Comparison of ENCODE assay signal across 8 cellular contexts in genomic region chr18:79523221-79523737, GRCh38.
DNase-seq lines count a peak whose midpoint lies in the region; ATAC-seq, FAIRE-seq and TF ChIP-seq lines count a peak whose summit lies in the region.

No MANE protein-coding gene starts in this region.

- no peaks in the 10 kb centered on the region for H3K9me2 ChIP-seq in OCI-LY7 (ENCODE audit: insufficient read depth, low read length)

- H3K36me3 Mint-ChIP-seq in CD8-positive, alpha-beta memory T cell = peaks cover 0 to 14% (median 5%) of the 10 kb centered on the region in 3 donors
- peaks cover 24% of the 10 kb centered on the region for H3K36me3 Mint-ChIP-seq in stimulated activated naive CD8-positive, alpha-beta T cell treated with anti-CD3 and anti-CD28 coated beads, Interleukin-15, Interleukin-2, amounts not matched to agents 100 ng/mL and 50 ng/mL, for 24 hours (ENCODE audit: low read depth)

- H3K4me2 ChIP-seq in OCI-LY7 (ENCODE audit: low read length) (peak overlapping the region; percentile 93), GM12878 (ENCODE audit: control insufficient read depth, insufficient read depth) (peak overlapping the region; percentile 51)

- 0 out of 2 replicates have a peak overlapping the region, but pooled peaks have one; percentile 16 for H2AFZ ChIP-seq in OCI-LY7 (ENCODE audit: low read length)
- no peak overlapping the region for H2AFZ ChIP-seq in GM12878 (ENCODE audit: control insufficient read depth, low read depth, low read length)

- in situ Hi-C loops in GM12878 (cut with MboI) = no loop called here
- in situ Hi-C loops in brain microvascular endothelial cell (cut with HindIII; ENCODE audit: low pct_ligation_motif_present, low sequenced_read_pairs) = no loop called here

- H3K4me3 Mint-ChIP-seq in CD8-positive, alpha-beta memory T cell = peak overlapping the region; percentile 62 to 93 (median 85)
- H3K4me3 Mint-ChIP-seq in stimulated activated naive CD8-positive, alpha-beta T cell treated with anti-CD3 and anti-CD28 coated beads, Interleukin-15, Interleukin-2, amounts not matched to agents 100 ng/mL and 50 ng/mL, for 24 hours = peak overlapping the region; percentile 83

- peak overlapping the region; percentile 92 to 98 (median 96) for H3K27ac Mint-ChIP-seq in CD8-positive, alpha-beta memory T cell
- H3K27ac Mint-ChIP-seq in stimulated activated naive CD8-positive, alpha-beta T cell treated with anti-CD3 and anti-CD28 coated beads, Interleukin-15, Interleukin-2, amounts not matched to agents 100 ng/mL and 50 ng/mL, for 24 hours = peak overlapping the region; percentile 99

- TF ChIP-seq EP300 in GM12878 (IDR thresholded peaks at IDR 0.05; ENCODE audit: borderline replicate concordance in 1 of 2, control insufficient read depth in 1 of 2, low read depth in 2 of 2, low read length in 2 of 2) = no peak
- TF ChIP-seq EP300 in sigmoid colon (IDR thresholded peaks at IDR 0.05) = no peak

- POLR2A ChIA-PET in CD8-positive, alpha-beta memory T cell (lab: Charles Lee) = interaction anchor here (1.5 to 2.0 kb wide), 4 partner anchors 118 to 155 kb away, joined by 4 to 9 read pairs (median 6); no protein-coding TSS in a partner anchor
- POLR2A ChIA-PET in OCI-LY7 (lab: Charles Lee) (interaction anchor here (0.6 to 1.6 kb wide), 4 partner anchors 57 to 541 kb away, joined by 3 to 5 read pairs (median 4); no protein-coding TSS in a partner anchor), GM12878 (lab: Charles Lee) (interaction anchor here (0.5 to 2.7 kb wide), 15 partner anchors 15 to 652 kb away, joined by 3 to 16 read pairs (median 4); no protein-coding TSS in a partner anchor)

- no peak overlapping the region for H3K9ac ChIP-seq in GM12878 (ENCODE audit: control insufficient read depth, insufficient read depth, low read length)

- RAD21 ChIA-PET in GM12878 (lab: Charles Lee; ENCODE audit: unreplicated experiment) = interaction anchor here (0.9 to 2.7 kb wide), 15 partner anchors 15 to 148 kb away, joined by 3 to 38 read pairs (median 9); partner anchors contain the start of gene NFATC1

- ATAC-seq in GM21786 (IDR thresholded peaks at IDR 0.05; ENCODE audit: unreplicated experiment) (peak; percentile 28), GM12878 (peak; percentile 69)

- peak in 3 of 5 donors; percentile 67 to 85 (median 75) for DNase-seq in CD8-positive, alpha-beta memory T cell
- DNase-seq in OCI-LY7 (ENCODE audit: low spot score) = peak; percentile 62
- DNase-seq in GM12878 (ENCODE audit: low read depth, low spot score) = no peak
- no peak for DNase-seq in brain microvascular endothelial cell
- DNase-seq in sigmoid colon = no peak
- no peak for DNase-seq in mucosa of gallbladder (ENCODE audit: low spot score)

- SMC1A ChIA-PET in GM12878 (lab: Charles Lee; ENCODE audit: uncharacterized antibody, unreplicated experiment) = interaction anchor here (0.6 to 2.7 kb wide), 17 partner anchors 11 to 267 kb away, joined by 3 to 22 read pairs (median 6); partner anchors contain the start of gene NFATC1

- H3K4me1 Mint-ChIP-seq in CD8-positive, alpha-beta memory T cell = peaks cover 49 to 71% (median 59%) of the 10 kb centered on the region in 3 donors
- H3K4me1 Mint-ChIP-seq in stimulated activated naive CD8-positive, alpha-beta T cell treated with anti-CD3 and anti-CD28 coated beads, Interleukin-15, Interleukin-2, amounts not matched to agents 100 ng/mL and 50 ng/mL, for 24 hours (ENCODE audit: low read depth) = peaks cover 75% of the 10 kb centered on the region

- no peaks in the 10 kb centered on the region for H4K20me1 ChIP-seq in OCI-LY7 (ENCODE audit: insufficient read depth, low read length)
- no peaks in the 10 kb centered on the region for H4K20me1 ChIP-seq in GM12878 (ENCODE audit: control insufficient read depth, insufficient read depth)

- no peak for TF ChIP-seq POLR2A in GM12878 (IDR thresholded peaks at IDR 0.05; ENCODE audit: low read depth, low read length)
- TF ChIP-seq POLR2A in sigmoid colon (IDR thresholded peaks at IDR 0.05) = no peak

- TF ChIP-seq RAD21 in GM12878 (IDR thresholded peaks at IDR 0.05; ENCODE audit: insufficient read depth, low read depth, low read length) = no peak

- H3K4me1 ChIP-seq in CD8-positive, alpha-beta memory T cell (ENCODE audit: insufficient read depth, low read length) = peaks cover 66% of the 10 kb centered on the region
- H3K4me1 ChIP-seq in OCI-LY7 (ENCODE audit: insufficient read depth, low read length, poor library complexity, severe bottlenecking) (peaks cover 86% of the 10 kb centered on the region), GM12878 (ENCODE audit: control insufficient read depth, insufficient read depth, low read length) (peaks cover 26% of the 10 kb centered on the region), sigmoid colon (peaks cover 0 to 20% (median 17%) of the 10 kb centered on the region in 4 donors)

- no peaks in the 10 kb centered on the region for H3K9me3 ChIP-seq in CD8-positive, alpha-beta memory T cell (ENCODE audit: low read length)
- H3K9me3 ChIP-seq in OCI-LY7 (ENCODE audit: low read length) = no peaks in the 10 kb centered on the region
- H3K9me3 ChIP-seq in GM12878 (replicated peaks; ENCODE audit: control insufficient read depth, insufficient read depth, low read length) = no peaks in the 10 kb centered on the region
- no peaks in the 10 kb centered on the region for H3K9me3 ChIP-seq in sigmoid colon

- H3K79me2 ChIP-seq in OCI-LY7 (ENCODE audit: insufficient read depth, low read depth, low read length) = no peaks in the 10 kb centered on the region
- no peaks in the 10 kb centered on the region for H3K79me2 ChIP-seq in GM12878 (ENCODE audit: control insufficient read depth, insufficient read depth, low read length)

- peak; percentile 59 for FAIRE-seq in GM12878 (lab: Jason Lieb, UNC)

- peak overlapping the region; percentile 40 for H3K27ac ChIP-seq in CD8-positive, alpha-beta memory T cell (ENCODE audit: low read depth, low read length)
- peak overlapping the region; percentile 100 for H3K27ac ChIP-seq in OCI-LY7 (ENCODE audit: low read depth, low read length, poor library complexity, severe bottlenecking)
- H3K27ac ChIP-seq in GM12878 (ENCODE audit: control insufficient read depth, insufficient read depth) = peak overlapping the region; percentile 69
- H3K27ac ChIP-seq in brain microvascular endothelial cell = no peak overlapping the region
- peak overlapping the region in 2 of 4 donors; percentile 8 to 26 for H3K27ac ChIP-seq in sigmoid colon

- peak overlapping the region; percentile 75 for H3K4me3 ChIP-seq in CD8-positive, alpha-beta memory T cell (ENCODE audit: low read length)
- H3K4me3 ChIP-seq in OCI-LY7 (ENCODE audit: low read depth, low read length, poor library complexity, severe bottlenecking) (peak overlapping the region; percentile 67), GM12878 (no peak overlapping the region), brain microvascular endothelial cell (ENCODE audit: low read depth, low read length) (no peak overlapping the region), sigmoid colon (no peak overlapping the region)

- intact Hi-C loops in OCI-LY7 (cut with micrococcal nuclease; ENCODE audit: unreplicated experiment) (loop anchor here (1.0 to 5.0 kb wide), 4 partner anchors 58 to 512 kb away; partner anchors contain the start of gene RBFA), GM12878 (cut with micrococcal nuclease; ENCODE audit: unreplicated experiment) (no loop called here), sigmoid colon (cut with DNase I) (no loop called here)

- no peaks in the 10 kb centered on the region for H3K27me3 ChIP-seq in CD8-positive, alpha-beta memory T cell (ENCODE audit: insufficient read depth, low read length, poor library complexity, severe bottlenecking)
- H3K27me3 ChIP-seq in GM12878 (replicated peaks in 1 of 2; ENCODE audit: control insufficient read depth in 2 of 2, insufficient read depth in 2 of 2, low read length in 1 of 2) (no peaks in the 10 kb centered on the region), brain microvascular endothelial cell (replicated peaks) (peaks cover 28% of the 10 kb centered on the region), sigmoid colon (no peaks in the 10 kb centered on the region)

- CTCF ChIA-PET in CD8-positive, alpha-beta memory T cell (lab: Charles Lee) = interaction anchor here (1.3 to 2.7 kb wide), 8 partner anchors 15 to 143 kb away, joined by 4 to 31 read pairs (median 6); partner anchors contain the start of gene NFATC1
- CTCF ChIA-PET in OCI-LY7 (lab: Charles Lee; ENCODE audit: unreplicated experiment) (no interaction called here), GM12878 (lab: Yijun Ruan, JAX) (interaction anchor here (0.7 to 2.8 kb wide), 19 partner anchors 14 to 148 kb away, joined by 3 to 31 read pairs (median 5); partner anchors contain the start of gene NFATC1)

- H3K9me3 Mint-ChIP-seq in CD8-positive, alpha-beta memory T cell = no peaks in the 10 kb centered on the region
- H3K9me3 Mint-ChIP-seq in stimulated activated naive CD8-positive, alpha-beta T cell treated with anti-CD3 and anti-CD28 coated beads, Interleukin-15, Interleukin-2, amounts not matched to agents 100 ng/mL and 50 ng/mL, for 24 hours = no peaks in the 10 kb centered on the region

- BruUV-seq in OCI-LY7 (replicated peaks; lab: Mats Ljungman, UMichigan) (TSS peak; percentile 94), GM12878 (replicated peaks; lab: Mats Ljungman, UMichigan) (no TSS peak)

- 22% methylated on average over 12 of the region's 12 CpGs for WGBS in GM12878 (ENCODE audit: insufficient coverage, insufficient replicate concordance, low lambda C conversion rate, missing lambda C conversion rate)
- WGBS in sigmoid colon, 2 donors = 48 to 65% methylated on average over 12 of the region's 12 CpGs

- peaks cover 1% of the 10 kb centered on the region for H3K36me3 ChIP-seq in CD8-positive, alpha-beta memory T cell (ENCODE audit: insufficient read depth, low read length)
- H3K36me3 ChIP-seq in OCI-LY7 (ENCODE audit: insufficient read depth, low read length) (peaks cover 14% of the 10 kb centered on the region), GM12878 (ENCODE audit: control insufficient read depth in 2 of 2, insufficient read depth in 2 of 2, low read length in 1 of 2) (no peaks in the 10 kb centered on the region), brain microvascular endothelial cell (replicated peaks) (no peaks in the 10 kb centered on the region), sigmoid colon (peaks cover 0 to 8% (median 4%) of the 10 kb centered on the region in 4 donors)

- no peaks in the 10 kb centered on the region for H3K27me3 Mint-ChIP-seq in CD8-positive, alpha-beta memory T cell
- no peaks in the 10 kb centered on the region for H3K27me3 Mint-ChIP-seq in stimulated activated naive CD8-positive, alpha-beta T cell treated with anti-CD3 and anti-CD28 coated beads, Interleukin-15, Interleukin-2, amounts not matched to agents 100 ng/mL and 50 ng/mL, for 24 hours

- 0 out of 2 replicates have a peak, but pooled peaks have one; percentile 15 for TF ChIP-seq CTCF in OCI-LY7 (conservative IDR thresholded peaks at IDR 0.05; ENCODE audit: low read length)
- no peak for TF ChIP-seq CTCF in GM12878 (IDR thresholded peaks at IDR 0.05 in 2 of 3, conservative IDR thresholded peaks at IDR 0.05 in 1 of 3; ENCODE audit: control insufficient read depth in 2 of 3, extremely low read depth in 1 of 3, insufficient read depth in 1 of 3, low read depth in 3 of 3, low read length in 3 of 3)
- TF ChIP-seq CTCF in brain microvascular endothelial cell (IDR thresholded peaks at IDR 0.05; ENCODE audit: low read depth, low read length, missing control alignments) = no peak
- no peak for TF ChIP-seq CTCF in sigmoid colon (IDR thresholded peaks at IDR 0.05)

TF ChIP-seq in GM12878, 131 proteins besides CTCF, POLR2A, EP300 and RAD21 (continues in another document):
- no peak for TF ChIP-seq ZBED1 (IDR thresholded peaks at IDR 0.05; ENCODE audit: borderline replicate concordance)

Comparison
In these comparisons a context has a peak if more than half of its experiments do, and no peak if none do; other contexts are left out.
1. DNase-seq: peak in CD8-positive, alpha-beta memory T cell (3 of 5) and OCI-LY7 (single experiment); none in GM12878 (single experiment), brain microvascular endothelial cell (single experiment), sigmoid colon (single experiment) and mucosa of gallbladder (single experiment).
2. H3K4me3 ChIP-seq: peak in CD8-positive, alpha-beta memory T cell (single experiment) and OCI-LY7 (single experiment); none in GM12878 (single experiment), brain microvascular endothelial cell (single experiment) and sigmoid colon (0 of 4).